ENCODE assay signal across 1 cellular context in the genomic region with DNA sequence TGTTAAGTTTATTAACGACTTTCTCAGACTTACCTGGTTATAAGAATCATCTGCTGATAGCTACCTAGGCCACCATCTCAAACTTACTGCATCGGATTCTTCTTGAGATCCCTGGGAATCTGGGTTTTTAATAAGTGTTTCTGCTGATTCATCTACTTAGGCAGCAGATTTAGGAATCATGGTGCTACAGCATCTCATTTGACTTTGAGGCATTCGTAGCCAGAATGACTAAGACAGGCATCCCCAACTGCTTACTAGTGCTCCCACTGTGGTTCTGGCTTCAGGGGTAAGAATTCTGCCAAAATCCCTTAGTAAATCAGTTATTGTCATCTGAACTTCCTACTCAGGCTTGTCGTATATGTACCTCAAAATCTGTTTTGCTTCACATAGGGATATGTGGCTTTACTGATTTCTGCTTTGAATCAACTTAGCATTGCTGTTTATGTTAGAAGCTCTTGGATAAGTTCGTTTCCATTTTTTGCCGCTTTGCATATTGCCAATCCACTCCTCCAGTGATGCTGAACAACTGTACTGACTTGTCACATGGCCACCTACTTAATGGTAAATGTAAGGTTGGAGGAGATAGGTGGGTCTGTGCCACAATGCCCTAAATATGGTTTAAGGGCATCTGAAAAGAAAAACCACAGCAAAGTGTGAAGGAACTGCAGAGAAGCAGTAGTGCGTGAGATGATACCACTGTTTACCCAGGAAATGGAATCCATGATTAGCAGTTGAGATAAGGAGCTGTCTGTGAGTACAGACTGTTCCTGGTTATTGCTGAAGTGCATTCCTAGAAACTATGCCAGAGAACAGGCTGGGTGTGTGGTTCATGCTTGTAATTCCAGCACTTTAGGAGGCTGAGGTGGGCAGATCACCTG.
TF ChIP-seq lines count a peak whose summit lies in the region.

No MANE protein-coding gene starts in this region.

TF ChIP-seq in HepG2, 621 proteins besides CTCF, POLR2A, EP300 and RAD21 (continued from another document):
- TF ChIP-seq ZNF503 (CRISPR knock-in tag; IDR thresholded peaks at IDR 0.05) (no peak), ZNF772 (CRISPR knock-in tag; IDR thresholded peaks at IDR 0.05) (no peak), GATAD1 (CRISPR knock-in tag; IDR thresholded peaks at IDR 0.05) (no peak), MAFK (conservative IDR thresholded peaks at IDR 0.05 in 1 of 2, IDR thresholded peaks at IDR 0.05 in 1 of 2; ENCODE audit: low read length in 2 of 2) (peak in 1 of 2 experiments; percentile 4; a peak in 1 of 4 replicates), KLF9 (CRISPR knock-in tag; IDR thresholded peaks at IDR 0.05; ENCODE audit: low read depth) (no peak), MTA1 (CRISPR knock-in tag; IDR thresholded peaks at IDR 0.05; ENCODE audit: borderline replicate concordance) (no peak)
